Comparison of ENCODE assay signal across 8 cellular contexts in genomic region chr18:13217466-13217961, GRCh38. TPM values are rescaled to one million over a fixed set of nuclear protein-coding genes. Genes with fewer than 3 reads are reported as not detected.
DNase-seq lines count a peak whose midpoint lies in the region; ATAC-seq, FAIRE-seq and TF ChIP-seq lines count a peak whose summit lies in the region.

No MANE protein-coding gene starts in this region.

- H3K4me1 ChIP-seq in endothelial cell of umbilical vein (ENCODE audit: control insufficient read depth, extremely low read depth, insufficient read depth, low read length) (peaks cover 6% of the 10 kb centered on the region), mucosa of descending colon (ENCODE audit: low read depth) (peaks cover 49% of the 10 kb centered on the region)

- BruUV-seq in endothelial cell of umbilical vein (replicated peaks; lab: Mats Ljungman, UMichigan) = no TSS peak

- DNase-seq in Right ventricle myocardium inferior (ENCODE audit: missing footprints) (peak; percentile 86), cardiac septum (ENCODE audit: low spot score) (no peak), NB4 (ENCODE audit: low read depth) (peak; percentile 43), endothelial cell of umbilical vein (ENCODE audit: low read depth, low spot score) (peak; percentile 47), mucosa of descending colon (peak; percentile 72 to 83 (median 73))
- peak; percentile 60 for DNase-seq in activated CD8-positive, alpha-beta T cell treated with anti-CD3 and anti-CD28 coated beads, Interleukin-2, amount 10 ng/mL, durations not matched to agents 7 days and 5 days

- TF ChIP-seq CTCF in NB4 (IDR thresholded peaks at IDR 0.05; ENCODE audit: low read depth, low read length) = no peak
- no peak for TF ChIP-seq CTCF in endothelial cell of umbilical vein (IDR thresholded peaks at IDR 0.05; ENCODE audit: extremely low read depth in 1 of 2, insufficient read depth in 1 of 2, low read depth in 1 of 2, low read length in 2 of 2)
- TF ChIP-seq CTCF in mucosa of descending colon (IDR thresholded peaks at IDR 0.05) = no peak

- H3K4me1 Mint-ChIP-seq in activated CD8-positive, alpha-beta T cell treated with anti-CD3 and anti-CD28 coated beads, Interleukin-2, amount 10 ng/mL, durations not matched to agents 7 days and 5 days (ENCODE audit: low read depth) = peaks cover 44% of the 10 kb centered on the region
- H3K4me1 Mint-ChIP-seq in stimulated activated memory B cell treated with anti-CD40 and anti-IgM and Interleukin-4, amounts not matched to agents 10 μg/mL and 1 μg/mL and 100 μg/mL, for 72 hours = peaks cover 8% of the 10 kb centered on the region

- H3K4me2 ChIP-seq in endothelial cell of umbilical vein (ENCODE audit: insufficient read depth, low read length) = peak overlapping the region; percentile 53

- H3K27ac ChIP-seq in endothelial cell of umbilical vein (ENCODE audit: insufficient read depth, low read depth, low read length) = no peak overlapping the region

- no peak for TF ChIP-seq POLR2A in NB4 (IDR thresholded peaks at IDR 0.05; ENCODE audit: extremely low read depth, insufficient read length)
- no peak for TF ChIP-seq POLR2A in endothelial cell of umbilical vein (IDR thresholded peaks at IDR 0.05; ENCODE audit: low read depth, low read length)

- H3K27me3 Mint-ChIP-seq in activated CD8-positive, alpha-beta T cell treated with anti-CD3 and anti-CD28 coated beads, Interleukin-2, amount 10 ng/mL, durations not matched to agents 7 days and 5 days (ENCODE audit: low read depth) = peaks cover 27% of the 10 kb centered on the region
- H3K27me3 Mint-ChIP-seq in stimulated activated memory B cell treated with anti-CD40 and anti-IgM and Interleukin-4, amounts not matched to agents 10 μg/mL and 1 μg/mL and 100 μg/mL, for 72 hours = peaks cover 84% of the 10 kb centered on the region

- ATAC-seq in Right ventricle myocardium inferior = peak; percentile 45
- ATAC-seq in activated CD8-positive, alpha-beta T cell treated with anti-CD3 and anti-CD28 coated beads, Interleukin-2, amount 10 ng/mL, durations not matched to agents 7 days and 5 days = peak; percentile 50
- peak; percentile 49 for ATAC-seq in mucosa of descending colon
- ATAC-seq in stimulated activated memory B cell treated with anti-CD40 and anti-IgM and Interleukin-4, amounts not matched to agents 10 μg/mL and 1 μg/mL and 100 μg/mL, for 72 hours = peak; percentile 55
- ATAC-seq in HG03469 (IDR thresholded peaks at IDR 0.05; ENCODE audit: unreplicated experiment) = no peak

- H3K36me3 Mint-ChIP-seq in activated CD8-positive, alpha-beta T cell treated with anti-CD3 and anti-CD28 coated beads, Interleukin-2, amount 10 ng/mL, durations not matched to agents 7 days and 5 days (ENCODE audit: low read depth) = no peaks in the 10 kb centered on the region
- H3K36me3 Mint-ChIP-seq in stimulated activated memory B cell treated with anti-CD40 and anti-IgM and Interleukin-4, amounts not matched to agents 10 μg/mL and 1 μg/mL and 100 μg/mL, for 72 hours = no peaks in the 10 kb centered on the region

- POLR2A ChIA-PET in activated CD8-positive, alpha-beta T cell treated with anti-CD3 and anti-CD28 coated beads, Interleukin-2, amount 10 ng/mL, durations not matched to agents 7 days and 5 days (lab: Charles Lee) = interaction anchor here (1.0 kb wide), 2 partner anchors 56 to 395 kb away, joined by 3 read pairs; no protein-coding TSS in a partner anchor
- POLR2A ChIA-PET in endothelial cell of umbilical vein (lab: Charles Lee) = no interaction called here

- peak overlapping the region; percentile 44 for H2AFZ ChIP-seq in endothelial cell of umbilical vein (ENCODE audit: low read depth, low read length)

- no peaks in the 10 kb centered on the region for H3K9me1 ChIP-seq in endothelial cell of umbilical vein (replicated peaks; ENCODE audit: control insufficient read depth, extremely low read depth, insufficient read depth, low read length)

- peak overlapping the region; percentile 18 for H3K4me3 Mint-ChIP-seq in activated CD8-positive, alpha-beta T cell treated with anti-CD3 and anti-CD28 coated beads, Interleukin-2, amount 10 ng/mL, durations not matched to agents 7 days and 5 days
- peak overlapping the region; percentile 25 for H3K4me3 Mint-ChIP-seq in stimulated activated memory B cell treated with anti-CD40 and anti-IgM and Interleukin-4, amounts not matched to agents 10 μg/mL and 1 μg/mL and 100 μg/mL, for 72 hours

- intact Hi-C loops in Right ventricle myocardium inferior (cut with DNase I) (loop anchor here (2.0 to 5.0 kb wide), 3 partner anchors 400 to 509 kb away; partner anchors contain the start of genes FAM210A and RNMT), cardiac septum (cut with DNase I) (loop anchor here (2.0 to 5.0 kb wide), 5 partner anchors 100 to 510 kb away; partner anchors contain the start of genes FAM210A and RNMT), endothelial cell of umbilical vein (cut with micrococcal nuclease) (loop anchor here (1.0 to 5.0 kb wide), 5 partner anchors 43 to 585 kb away; no protein-coding TSS in a partner anchor), mucosa of descending colon (cut with DNase I, micrococcal nuclease) (loop anchor here (5.0 to 10.0 kb wide), 3 partner anchors 317 to 410 kb away; no protein-coding TSS in a partner anchor)

- H4K20me1 ChIP-seq in endothelial cell of umbilical vein (replicated peaks; ENCODE audit: control insufficient read depth, extremely low read depth, insufficient read depth, low read length) = no peaks in the 10 kb centered on the region

- dilution Hi-C loops in endothelial cell of umbilical vein (cut with MboI; ENCODE audit: extremely low pct_ligation_motif_present, low sequenced_read_pairs) = no loop called here

- H3K9me3 ChIP-seq in endothelial cell of umbilical vein (replicated peaks; ENCODE audit: control insufficient read depth, insufficient read depth, low read length) (no peaks in the 10 kb centered on the region), mucosa of descending colon (no peaks in the 10 kb centered on the region)

- H3K4me3 ChIP-seq in NB4 (ENCODE audit: low read depth, low read length) (no peak overlapping the region), endothelial cell of umbilical vein (replicated peaks in 1 of 3; ENCODE audit: insufficient read depth in 1 of 3, low read depth in 1 of 3, low read length in 3 of 3) (peak overlapping the region; percentile 30 to 55 (median 36)), mucosa of descending colon (peak overlapping the region; percentile 75)

- H3K27me3 ChIP-seq in endothelial cell of umbilical vein (ENCODE audit: control insufficient read depth in 2 of 2, insufficient read depth in 2 of 2, low read length in 2 of 2) = peaks cover 39 to 75% of the 10 kb centered on the region in 2 experiments

- FAIRE-seq in endothelial cell of umbilical vein (lab: Jason Lieb, UNC) = peak; percentile 31

- no peak overlapping the region for H3K27ac Mint-ChIP-seq in activated CD8-positive, alpha-beta T cell treated with anti-CD3 and anti-CD28 coated beads, Interleukin-2, amount 10 ng/mL, durations not matched to agents 7 days and 5 days
- no peak overlapping the region for H3K27ac Mint-ChIP-seq in stimulated activated memory B cell treated with anti-CD40 and anti-IgM and Interleukin-4, amounts not matched to agents 10 μg/mL and 1 μg/mL and 100 μg/mL, for 72 hours

- no peaks in the 10 kb centered on the region for H3K36me3 ChIP-seq in endothelial cell of umbilical vein (ENCODE audit: control insufficient read depth in 2 of 2, extremely low read depth in 1 of 2, insufficient read depth in 2 of 2, low read length in 2 of 2)
- no peaks in the 10 kb centered on the region for H3K36me3 ChIP-seq in mucosa of descending colon (ENCODE audit: low read depth)

- no peak overlapping the region for H3K9ac ChIP-seq in endothelial cell of umbilical vein (replicated peaks; ENCODE audit: extremely low read depth, insufficient read depth, low read length)

- H3K79me2 ChIP-seq in endothelial cell of umbilical vein (ENCODE audit: control insufficient read depth, insufficient read depth, low read length) = no peaks in the 10 kb centered on the region

- H3K9me3 Mint-ChIP-seq in activated CD8-positive, alpha-beta T cell treated with anti-CD3 and anti-CD28 coated beads, Interleukin-2, amount 10 ng/mL, durations not matched to agents 7 days and 5 days (ENCODE audit: insufficient read depth) = no peaks in the 10 kb centered on the region
- H3K9me3 Mint-ChIP-seq in stimulated activated memory B cell treated with anti-CD40 and anti-IgM and Interleukin-4, amounts not matched to agents 10 μg/mL and 1 μg/mL and 100 μg/mL, for 72 hours = no peaks in the 10 kb centered on the region

- CTCF ChIA-PET in activated CD8-positive, alpha-beta T cell treated with anti-CD3 and anti-CD28 coated beads, Interleukin-2, amount 10 ng/mL, durations not matched to agents 7 days and 5 days (lab: Charles Lee) = interaction anchor here (1.2 to 3.2 kb wide), 11 partner anchors 10 to 346 kb away, joined by 3 to 19 read pairs (median 7); no protein-coding TSS in a partner anchor
- CTCF ChIA-PET in endothelial cell of umbilical vein (lab: Charles Lee) = interaction anchor here (1.3 to 6.8 kb wide), 4 partner anchors 10 to 312 kb away, joined by 3 to 195 read pairs (median 5); no protein-coding TSS in a partner anchor

TF ChIP-seq in endothelial cell of umbilical vein, 7 proteins besides CTCF, POLR2A, EP300 and RAD21:
- no peak for TF ChIP-seq JUN (IDR thresholded peaks at IDR 0.05; ENCODE audit: borderline replicate concordance, insufficient read depth, insufficient read length, low read depth)
- no peak for TF ChIP-seq FOS (IDR thresholded peaks at IDR 0.05; ENCODE audit: borderline replicate concordance, insufficient read depth, low read length)
- no peak for TF ChIP-seq POLR2AphosphoS5 (IDR thresholded peaks at IDR 0.05; ENCODE audit: insufficient read depth, low read depth, low read length)

RNA-seq across cellular contexts. Expression of gene LDLRAD4, which starts 1.0 kb away (rescaled TPM):
- 29.6 TPM for total RNA-seq in Right ventricle myocardium inferior
- total RNA-seq in cardiac septum = 23.3 TPM
- total RNA-seq in activated CD8-positive, alpha-beta T cell treated with anti-CD3 and anti-CD28 coated beads, Interleukin-2, amount 10 ng/mL, durations not matched to agents 7 days and 5 days = 10 to 100 TPM; 34.3 to 35.7 TPM
- 6.5 and 7.2 TPM in 2 replicates for total RNA-seq in endothelial cell of umbilical vein
- polyA plus RNA-seq in endothelial cell of umbilical vein = 5.2 and 5.3 TPM in 2 replicates
- 2.6 and 3.1 TPM in 2 replicates for polyA plus RNA-seq in endothelial cell of umbilical vein (2011; cell fraction: cytosol; rRNA removed)
- polyA plus RNA-seq in endothelial cell of umbilical vein (2011; cell fraction: nucleus; rRNA removed) = 7.2 and 7.7 TPM in 2 replicates
- polyA plus RNA-seq in endothelial cell of umbilical vein (2012) = 1.2 and 2.7 TPM in 2 replicates
- 19.6 and 20.5 TPM in 2 replicates for polyA minus RNA-seq in endothelial cell of umbilical vein
- not detected for polyA minus RNA-seq in endothelial cell of umbilical vein (2011; cell fraction: cytosol; rRNA and poly(A)+ RNA removed)
- 18.2 and 29.6 TPM in 2 replicates for polyA minus RNA-seq in endothelial cell of umbilical vein (2011; cell fraction: nucleus; rRNA and poly(A)+ RNA removed)
- total RNA-seq in mucosa of descending colon = 10 to 100 TPM; 36.8 to 41.0 (median 37.4) TPM
